In genomic region chr10:95815701-95816100, GRCh38 we compare ENCODE assay signal across 23 cellular contexts. TPM values are rescaled to one million over a fixed set of nuclear protein-coding genes. Genes with fewer than 3 reads are reported as not detected.
DNase-seq lines count a peak whose midpoint lies in the region; TF ChIP-seq lines count a peak whose summit lies in the region.
"Had no signal": no experiment of that assay in that cellular context is flagged by ENCODE, and none has a peak within 500 bp of the region (broad histone marks: within the 10 kb centered on the region; RNA-seq: fewer than 3 reads in every experiment).

No MANE protein-coding gene starts in this region.

- H4K8ac ChIP-seq in neuronal stem cell (ENCODE audit: low read depth, low read length): no peak overlapping the region

- H2BK120ac ChIP-seq in neuronal stem cell (ENCODE audit: low read depth, low read length): no peak overlapping the region

- no peak overlapping the region for H3K4ac ChIP-seq in neuronal stem cell (ENCODE audit: low read length)

- H3K23ac ChIP-seq in neuronal stem cell (ENCODE audit: low read depth, low read length, poor library complexity): no peak overlapping the region

- H3K36me3 ChIP-seq in left ventricle myocardium inferior (no peaks in the 10 kb centered on the region), right atrium auricular region (no peaks in the 10 kb centered on the region), neuronal stem cell (replicated peaks in 1 of 2; ENCODE audit: control insufficient read depth in 2 of 2, insufficient read depth in 2 of 2, low read length in 2 of 2) (no peaks in the 10 kb centered on the region)
- H3K36me3 ChIP-seq: adrenal gland, cardiac muscle cell, gastrocnemius medialis, Peyer's patch, SJCRH30, uterus, WERI-Rb-1 had no signal

- no peak overlapping the region for H2AK5ac ChIP-seq in neuronal stem cell (ENCODE audit: low read depth, low read length)

- peak overlapping the region; percentile 55 for H3K27ac ChIP-seq in left ventricle myocardium inferior (replicated peaks)
- no peak overlapping the region for H3K27ac ChIP-seq in right atrium auricular region
- H3K27ac ChIP-seq in neuronal stem cell (replicated peaks; ENCODE audit: low read length): no peak overlapping the region
- H3K27ac ChIP-seq: cardiac muscle cell, gastrocnemius medialis, Peyer's patch, SJCRH30, WERI-Rb-1 had no signal

- no peak overlapping the region for H2BK12ac ChIP-seq in neuronal stem cell (ENCODE audit: low read length)

- intact Hi-C loops in left ventricle myocardium inferior (cut with micrococcal nuclease): loop anchor here (10.0 kb wide), 1 partner anchor 51 kb away; no protein-coding TSS in a partner anchor

- peak overlapping the region; percentile 79 for H2AFZ ChIP-seq in neuronal stem cell (ENCODE audit: low read length)

- no peak overlapping the region for H3K4me3 ChIP-seq in left ventricle myocardium inferior
- no peak overlapping the region for H3K4me3 ChIP-seq in right atrium auricular region
- H3K4me3 ChIP-seq in neuronal stem cell (ENCODE audit: low read length in 2 of 2): no peak overlapping the region
- H3K4me3 ChIP-seq: adrenal gland, cardiac muscle cell, gastrocnemius medialis, Peyer's patch, SJCRH30, uterus had no signal

- H3K4me1 ChIP-seq in left ventricle myocardium inferior: peaks cover 45% of the 10 kb centered on the region
- peaks cover 0 to 22% of the 10 kb centered on the region in 2 donors for H3K4me1 ChIP-seq in right atrium auricular region
- H3K4me1 ChIP-seq in neuronal stem cell (ENCODE audit: control insufficient read depth in 2 of 2, insufficient read depth in 1 of 2, low read depth in 1 of 2, low read length in 2 of 2): peaks cover 0 to 3% of the 10 kb centered on the region in 2 donors
- H3K4me1 ChIP-seq: gastrocnemius medialis had no signal

- no peak overlapping the region for H3K9ac ChIP-seq in neuronal stem cell (ENCODE audit: low read depth, low read length, poor library complexity)

- no peak overlapping the region for H2BK15ac ChIP-seq in neuronal stem cell (ENCODE audit: low read length)

- H3K79me1 ChIP-seq in neuronal stem cell (ENCODE audit: low read depth, low read length): no peaks in the 10 kb centered on the region

- H3K14ac ChIP-seq in neuronal stem cell (ENCODE audit: low read length): no peak overlapping the region

- H3K4me2 ChIP-seq in neuronal stem cell (ENCODE audit: insufficient read depth, low read length, poor library complexity, severe bottlenecking): no peak overlapping the region

- no peak overlapping the region for H4K91ac ChIP-seq in neuronal stem cell (ENCODE audit: low read depth, low read length, poor library complexity)

- H3K27me3 ChIP-seq in left ventricle myocardium inferior (ENCODE audit: low read depth) (no peaks in the 10 kb centered on the region), right atrium auricular region (no peaks in the 10 kb centered on the region), neuronal stem cell (ENCODE audit: control insufficient read depth in 3 of 3, insufficient read depth in 3 of 3, low read depth in 1 of 3, low read length in 3 of 3) (no peaks in the 10 kb centered on the region)
- H3K27me3 ChIP-seq: adrenal gland, cardiac muscle cell, gastrocnemius medialis, Peyer's patch, SJCRH30, uterus had no signal

- H3K9me3 ChIP-seq in left ventricle myocardium inferior (replicated peaks): peaks cover 12% of the 10 kb centered on the region
- peaks cover 0 to 4% of the 10 kb centered on the region in 2 donors for H3K9me3 ChIP-seq in right atrium auricular region
- H3K9me3 ChIP-seq in neuronal stem cell (replicated peaks in 1 of 2; ENCODE audit: control insufficient read depth in 2 of 2, insufficient read depth in 1 of 2, low read depth in 1 of 2, low read length in 2 of 2): peaks cover 2 to 9% of the 10 kb centered on the region in 2 donors
- H3K9me3 ChIP-seq: adrenal gland, gastrocnemius medialis, Peyer's patch, SJCRH30, uterus had no signal

- H2BK5ac ChIP-seq in neuronal stem cell (ENCODE audit: low read length): no peak overlapping the region

- DNase-seq in left ventricle myocardium inferior (no peak), right atrium auricular region (ENCODE audit: low spot score) (no peak), dermis blood vessel endothelial cell (peak; percentile 64), neuronal stem cell (ENCODE audit: low spot score) (no peak), NAMALWA (ENCODE audit: low spot score) (no peak), islet precursor cell (no peak), NCI-H82 (lab: John Stamatoyannopoulos, UW) (no peak), GM19240 (ENCODE audit: insufficient read length, low spot score) (no peak)
- DNase-seq: activated CD4-positive, alpha-beta T cell treated with anti-CD3 and anti-CD28 coated beads, Interleukin-2, amount 50 U/mL, for 4 hours; activated CD8-positive, alpha-beta memory T cell treated with anti-CD3 and anti-CD28 coated beads, Interleukin-2, amount 50 U/mL, for 48 hours; activated effector memory CD4-positive, alpha-beta T cell treated with Interleukin-2 at 50 U/mL for 16 hours; adrenal gland; C1 segment of cervical spinal cord; Calu3; gastrocnemius medialis; NCI-H2081; NCI-H446; NK-92 treated with Interleukin-12 subunit alpha and Interleukin-12 subunit beta, amount 100 ng/mL, for 24 hours; Peyer's patch; uterus had no signal

- no CpG with 5 or more reads among the region's 6 CpGs for WGBS in neuronal stem cell (ENCODE audit: extremely low coverage in 2 of 2, insufficient read length in 2 of 2, insufficient replicate concordance in 1 of 2), 2 donors

- TF ChIP-seq CTCF in left ventricle myocardium inferior (IDR thresholded peaks at IDR 0.05; ENCODE audit: borderline replicate concordance) (no peak), right atrium auricular region (IDR thresholded peaks at IDR 0.05) (no peak)

- no peak overlapping the region for H3K18ac ChIP-seq in neuronal stem cell (ENCODE audit: low read length)

RNA-seq across cellular contexts. Expression of gene ENTPD1, which starts 59.7 kb away (rescaled TPM):
- total RNA-seq in left ventricle myocardium inferior (7.7 TPM), right atrium auricular region (10 to 100 TPM; 12.3 to 15.0 TPM), dermis blood vessel endothelial cell (32.2 and 54.4 TPM in 2 replicates)
- polyA plus RNA-seq in neuronal stem cell (2013, experiment 1 of 2): 0.52 TPM
- 0.58 TPM for polyA plus RNA-seq in neuronal stem cell (2013, experiment 2 of 2)
